ENCODE assay signal across 20 cellular contexts in genomic region chr6:138476116-138476515, GRCh38.
"Had no signal": no experiment of that assay in that cellular context is flagged by ENCODE, and none has a peak within 500 bp of the region (broad histone marks: within the 10 kb centered on the region; RNA-seq: fewer than 3 reads in every experiment).

No MANE protein-coding gene starts in this region.

- H3K9me3 ChIP-seq: colonic mucosa, esophagus muscularis mucosa, gastroesophageal sphincter, heart left ventricle, lower lobe of right lung, mucosa of descending colon had no signal

- H3K27ac ChIP-seq: colonic mucosa, esophagus muscularis mucosa, foreskin keratinocyte, gastroesophageal sphincter, heart left ventricle, hepatocyte, lower lobe of right lung had no signal

- H3K27me3 ChIP-seq: colonic mucosa, esophagus muscularis mucosa, foreskin keratinocyte, gastroesophageal sphincter, heart left ventricle, hepatocyte had no signal

- H3K4me1 ChIP-seq: colonic mucosa, lower lobe of right lung had no signal

- H3K36me3 ChIP-seq: colonic mucosa, gastroesophageal sphincter had no signal

- H3K4me3 ChIP-seq: colonic mucosa, esophagus muscularis mucosa, gastroesophageal sphincter, heart left ventricle, hepatocyte, lower lobe of right lung, mucosa of descending colon had no signal

- ATAC-seq: foreskin keratinocyte, gastroesophageal sphincter, heart left ventricle, left colon, left ventricle myocardium superior, lower lobe of right lung, mucosa of descending colon had no signal

- DNase-seq: colonic mucosa; cortex of kidney; effector CD4-positive, alpha-beta T cell; effector memory CD4-positive, alpha-beta T cell; foreskin keratinocyte; heart left ventricle; hypothalamus; immature natural killer cell; islet precursor cell; kidney; kidney glomerular epithelial cell; left colon; left ventricle myocardium superior; lower lobe of right lung; mesenchymal stem cell; mucosa of descending colon; naive B cell had no signal
